Comparison of ENCODE assay signal across 26 cellular contexts in genomic region chr7:101866328-101866727, GRCh38.
"Had no signal": no experiment of that assay in that cellular context is flagged by ENCODE, and none has a peak within 500 bp of the region (broad histone marks: within the 10 kb centered on the region; RNA-seq: fewer than 3 reads in every experiment).

No MANE protein-coding gene starts in this region.

- H3K27ac Mint-ChIP-seq: activated B cell treated with CpG ODN at 0.5 μM for 24 hours; activated CD4-positive, alpha-beta T cell treated with anti-CD3 and anti-CD28 coated beads, Interleukin-2, amount 10 ng/mL, durations not matched to agents 24 days and 14 days; activated naive CD4-positive, alpha-beta T cell treated with anti-CD3 and anti-CD28 coated beads, Interleukin-2, amount 10 ng/mL, durations not matched to agents 7 days and 5 days; activated naive CD8-positive, alpha-beta T cell treated with anti-CD3 and anti-CD28 coated beads for 36 hours; activated T-helper 2 cell treated with anti-CD3 and anti-CD28 coated beads, Interferon-gamma antibody, Interleukin-2, Interleukin-4, amounts not matched to agents 10 μg/mL and 5 μg/mL and 100 μg/mL, durations not matched to agents 14 hours and 24 hours and 36 hours had no signal

- H3K4me1 Mint-ChIP-seq: activated naive CD4-positive, alpha-beta T cell treated with anti-CD3 and anti-CD28 coated beads, Interleukin-2, amount 10 ng/mL, durations not matched to agents 7 days and 5 days had no signal

- H3K36me3 ChIP-seq: breast epithelium, colonic mucosa, Peyer's patch, SJCRH30 had no signal

- H3K27ac ChIP-seq: breast epithelium, colonic mucosa, Peyer's patch, RWPE1, SJCRH30 had no signal

- H3K4me1 ChIP-seq: breast epithelium had no signal

- H3K36me3 Mint-ChIP-seq: activated naive CD4-positive, alpha-beta T cell treated with anti-CD3 and anti-CD28 coated beads, Interleukin-2, amount 10 ng/mL, durations not matched to agents 7 days and 5 days; activated naive CD8-positive, alpha-beta T cell treated with anti-CD3 and anti-CD28 coated beads for 36 hours had no signal

- H3K4me3 Mint-ChIP-seq: activated B cell treated with CpG ODN at 0.5 μM for 24 hours; activated CD4-positive, alpha-beta T cell treated with anti-CD3 and anti-CD28 coated beads, Interleukin-2, amount 10 ng/mL, durations not matched to agents 24 days and 14 days; activated naive CD4-positive, alpha-beta T cell treated with anti-CD3 and anti-CD28 coated beads, Interleukin-2, amount 10 ng/mL, durations not matched to agents 7 days and 5 days; activated naive CD8-positive, alpha-beta T cell treated with anti-CD3 and anti-CD28 coated beads for 36 hours had no signal

- H3K27me3 Mint-ChIP-seq: activated B cell treated with CpG ODN at 0.5 μM for 24 hours; activated CD4-positive, alpha-beta T cell treated with anti-CD3 and anti-CD28 coated beads, Interleukin-2, amount 10 ng/mL, durations not matched to agents 24 days and 14 days; activated naive CD4-positive, alpha-beta T cell treated with anti-CD3 and anti-CD28 coated beads, Interleukin-2, amount 10 ng/mL, durations not matched to agents 7 days and 5 days; activated naive CD8-positive, alpha-beta T cell treated with anti-CD3 and anti-CD28 coated beads for 36 hours had no signal

- H3K27me3 ChIP-seq: breast epithelium, colonic mucosa, Peyer's patch, SJCRH30 had no signal

- H3K9me2 ChIP-seq: SK-N-SH had no signal

- DNase-seq: activated B cell treated with CpG ODN at 0.5 μM for 24 hours; activated CD4-positive, alpha-beta T cell treated with anti-CD3 and anti-CD28 coated beads for 1 hour; activated CD4-positive, alpha-beta T cell treated with anti-CD3 and anti-CD28 coated beads, Interleukin-2, amount 10 ng/mL, durations not matched to agents 24 days and 14 days; activated CD4-positive, alpha-beta T cell treated with anti-CD3 and anti-CD28 coated beads, Interleukin-2, amount 50 U/mL, for 48 hours; activated gamma-delta T cell treated with Interleukin-2 at 50 U/mL for 16 hours; activated naive CD4-positive, alpha-beta T cell treated with anti-CD3 and anti-CD28 coated beads, Interleukin-2, amount 10 ng/mL, durations not matched to agents 7 days and 5 days; activated naive CD8-positive, alpha-beta T cell treated with anti-CD3 and anti-CD28 coated beads for 36 hours; activated T-cell treated with anti-CD3 and anti-CD28 coated beads, Interleukin-2, amount 50 U/mL, for 48 hours; caudate nucleus; colonic mucosa; NCI-H1092; NCI-H1417; NCI-H1694; NCI-H2029 treated with DMSO at 0.1 percent for 48 hours; NCI-H345; NCI-H510A; NCI-H526 treated with DMSO at 0.1 percent for 48 hours; NCI-H82; Peyer's patch; Right ventricle myocardium superior; SJCRH30; SK-N-SH; SW 1271 had no signal

- H3K9me3 ChIP-seq: breast epithelium, colonic mucosa, Peyer's patch, SJCRH30, SK-N-SH had no signal

- H3K4me2 ChIP-seq: SK-N-SH had no signal

- H3K9ac ChIP-seq: SK-N-SH had no signal

- H3K9me3 Mint-ChIP-seq: activated B cell treated with CpG ODN at 0.5 μM for 24 hours; activated CD4-positive, alpha-beta T cell treated with anti-CD3 and anti-CD28 coated beads, Interleukin-2, amount 10 ng/mL, durations not matched to agents 24 days and 14 days; activated naive CD4-positive, alpha-beta T cell treated with anti-CD3 and anti-CD28 coated beads, Interleukin-2, amount 10 ng/mL, durations not matched to agents 7 days and 5 days; activated naive CD8-positive, alpha-beta T cell treated with anti-CD3 and anti-CD28 coated beads for 36 hours; activated T-helper 2 cell treated with anti-CD3 and anti-CD28 coated beads, Interferon-gamma antibody, Interleukin-2, Interleukin-4, amounts not matched to agents 10 μg/mL and 5 μg/mL and 100 μg/mL, durations not matched to agents 14 hours and 24 hours and 36 hours had no signal

- H3K4me3 ChIP-seq: breast epithelium, colonic mucosa, Peyer's patch, SJCRH30 had no signal
